Comparison of ENCODE assay signal across 8 cellular contexts in genomic region chr12:132084681-132085635, GRCh38. TPM values are rescaled to one million over a fixed set of nuclear protein-coding genes. Genes with fewer than 3 reads are reported as not detected.
DNase-seq lines count a peak whose midpoint lies in the region; ATAC-seq and TF ChIP-seq lines count a peak whose summit lies in the region.

No MANE protein-coding gene starts in this region.

- ATAC-seq in HCT116 = no peak

- RAD21 ChIA-PET in HCT116 (lab: Charles Lee; ENCODE audit: low non-redundant PET in 1 of 2, low total read pairs in 2 of 2, uncharacterized antibody in 2 of 2, unreplicated experiment in 2 of 2) = no interaction called here

- DNase-seq in D341Med (ENCODE audit: low spot score) (peak; percentile 70), HCT116 (ENCODE audit: low read depth, low spot score) (no peak), Peyer's patch (peak in 2 of 3 donors; percentile 78 to 80), activated gamma-delta T cell treated with Interleukin-2 at 50 U/mL for 16 hours (peak; percentile 21), globus pallidus (ENCODE audit: low spot score) (peak; percentile 16), osteocyte (ENCODE audit: extremely low spot score, unreplicated experiment) (no peak), LoVo (ENCODE audit: low spot score) (no peak)

- no peak for TF ChIP-seq CTCF in HCT116 (IDR thresholded peaks at IDR 0.05 in 2 of 3, conservative IDR thresholded peaks at IDR 0.05 in 1 of 3; ENCODE audit: borderline replicate concordance in 1 of 3, insufficient read depth in 1 of 3, low read depth in 2 of 3, low read length in 2 of 3)
- no peak for TF ChIP-seq CTCF in Peyer's patch (IDR thresholded peaks at IDR 0.05)
- TF ChIP-seq CTCF in osteocyte (IDR thresholded peaks at IDR 0.05) = no peak

- peak overlapping the region; percentile 93 for H3K4me2 ChIP-seq in HCT116 (ENCODE audit: low read length)

- H3K4me1 ChIP-seq in HCT116 (ENCODE audit: control insufficient read depth in 1 of 2, insufficient read depth in 2 of 2, low read length in 2 of 2) (peaks cover 12 to 17% of the 10 kb centered on the region in 2 experiments), Peyer's patch (peaks cover 0 to 12% (median 2%) of the 10 kb centered on the region in 4 donors), urinary bladder (ENCODE audit: insufficient read depth) (peaks cover 3% of the 10 kb centered on the region)

- H4K20me1 ChIP-seq in HCT116 (ENCODE audit: insufficient read depth) = no peaks in the 10 kb centered on the region

- no TSS peak for BruUV-seq in HCT116 (replicated peaks; lab: Mats Ljungman, UMichigan)

- H2AFZ ChIP-seq in HCT116 (ENCODE audit: low read depth, low read length, poor library complexity, severe bottlenecking) = no peak overlapping the region

- H3K4me3 ChIP-seq in HCT116 (replicated peaks in 1 of 2; ENCODE audit: low read depth in 1 of 2, low read length in 2 of 2) (peak overlapping the region; percentile 61 to 70), Peyer's patch (peak overlapping the region; percentile 92 to 99 (median 98)), urinary bladder (ENCODE audit: low read depth, low read length) (peak overlapping the region; percentile 89)

- intact Hi-C loops in HCT116 (cut with micrococcal nuclease) = no loop called here

- H3K9me3 ChIP-seq in HCT116 (ENCODE audit: control insufficient read depth in 1 of 2, insufficient read depth in 1 of 2, low read depth in 1 of 2, low read length in 2 of 2) (no peaks in the 10 kb centered on the region), Peyer's patch (no peaks in the 10 kb centered on the region)

- peak overlapping the region; percentile 84 for H3K9ac ChIP-seq in HCT116 (ENCODE audit: low read length)

- H3K27ac ChIP-seq in HCT116 (ENCODE audit: low read depth, low read length) (no peak overlapping the region), Peyer's patch (peak overlapping the region; percentile 88 to 97 (median 94)), urinary bladder (ENCODE audit: low read depth) (peak overlapping the region; percentile 67)

- CTCF ChIA-PET in HCT116 (lab: Charles Lee) = no interaction called here

- no peaks in the 10 kb centered on the region for H3K36me3 ChIP-seq in HCT116 (ENCODE audit: control insufficient read depth in 1 of 2, insufficient read depth in 2 of 2, low read length in 2 of 2)
- H3K36me3 ChIP-seq in Peyer's patch = no peaks in the 10 kb centered on the region
- peaks cover 3% of the 10 kb centered on the region for H3K36me3 ChIP-seq in urinary bladder (ENCODE audit: insufficient read depth)

- peaks cover 23% of the 10 kb centered on the region for H3K4me1 Mint-ChIP-seq in osteocyte (ENCODE audit: unreplicated experiment)

- peaks cover 20% of the 10 kb centered on the region for H3K79me2 ChIP-seq in HCT116 (ENCODE audit: insufficient read depth, low read length)

- H3K27me3 ChIP-seq in HCT116 (ENCODE audit: insufficient read depth, low read length) (no peaks in the 10 kb centered on the region), Peyer's patch (no peaks in the 10 kb centered on the region)

- TF ChIP-seq RAD21 in HCT116 (IDR thresholded peaks at IDR 0.05; ENCODE audit: low read depth) = no peak

- H3K9me3 Mint-ChIP-seq in osteocyte (ENCODE audit: unreplicated experiment) = no peaks in the 10 kb centered on the region

- TF ChIP-seq POLR2A in HCT116 (IDR thresholded peaks at IDR 0.05; ENCODE audit: borderline replicate concordance, extremely low read depth, insufficient read depth, insufficient read length) (no peak), Peyer's patch (IDR thresholded peaks at IDR 0.05) (no peak)

- POLR2A ChIA-PET in HCT116 (lab: Charles Lee) = no interaction called here

- 9% methylated on average over 50 of the region's 51 CpGs for WGBS in urinary bladder

- H3K9me2 ChIP-seq in HCT116 (ENCODE audit: insufficient read depth) = no peaks in the 10 kb centered on the region

- H3K27ac Mint-ChIP-seq in osteocyte (ENCODE audit: unreplicated experiment) = peak overlapping the region; percentile 94

- H3K27me3 Mint-ChIP-seq in osteocyte (ENCODE audit: unreplicated experiment) = no peaks in the 10 kb centered on the region

- peak overlapping the region; percentile 95 for H3K4me3 Mint-ChIP-seq in osteocyte (ENCODE audit: unreplicated experiment)

- peaks cover 15% of the 10 kb centered on the region for H3K36me3 Mint-ChIP-seq in osteocyte (ENCODE audit: unreplicated experiment)

TF ChIP-seq in HCT116, 20 proteins besides CTCF, POLR2A, EP300 and RAD21:
- TF ChIP-seq SP1 (IDR thresholded peaks at IDR 0.05; ENCODE audit: low read depth) (no peak), REST (IDR thresholded peaks at IDR 0.05; ENCODE audit: low read depth) (no peak)

RNA-seq across cellular contexts. Expression of gene DDX51, which starts 59.2 kb away (rescaled TPM):
- total RNA-seq in HCT116 (2021; ENCODE audit: unreplicated experiment) = 38.1 TPM
- polyA plus RNA-seq in HCT116 (2012) = 20.3 and 22.9 TPM in 2 replicates
- total RNA-seq in Peyer's patch = 10 to 100 TPM; 18.7 to 78.4 (median 32.2) TPM
- 17.7 and 19.3 TPM in 2 replicates for total RNA-seq in osteocyte
- 6.5 TPM for total RNA-seq in urinary bladder
- 17.4 TPM for polyA plus RNA-seq in urinary bladder

RNA-seq across cellular contexts. Expression of gene NOC4L, which starts 59.3 kb away (rescaled TPM):
- total RNA-seq in HCT116 (2021; ENCODE audit: unreplicated experiment) = 47.6 TPM
- 33.1 and 36.7 TPM in 2 replicates for polyA plus RNA-seq in HCT116 (2012)
- 10 to 100 TPM in 2 of 4 donors, 1 to 10 TPM in 2; 8.9 to 47.0 (median 12.2) TPM for total RNA-seq in Peyer's patch
- total RNA-seq in osteocyte = 21.4 and 22.0 TPM in 2 replicates
- total RNA-seq in urinary bladder = 4.3 TPM
- 24.4 TPM for polyA plus RNA-seq in urinary bladder

Comparison
In these comparisons a context has a peak if more than half of its experiments do, and no peak if none do; other contexts are left out.
1. DNase-seq: peak in D341Med (single experiment), Peyer's patch (2 of 3), activated gamma-delta T cell treated with Interleukin-2 at 50 U/mL for 16 hours (single experiment) and globus pallidus (single experiment); none in HCT116 (single experiment), osteocyte (single experiment) and LoVo (single experiment).
2. Peak in every context shown above with its lines, with median percentiles within 50 percentile points of each other: H3K4me3 ChIP-seq.